In the genomic region with DNA sequence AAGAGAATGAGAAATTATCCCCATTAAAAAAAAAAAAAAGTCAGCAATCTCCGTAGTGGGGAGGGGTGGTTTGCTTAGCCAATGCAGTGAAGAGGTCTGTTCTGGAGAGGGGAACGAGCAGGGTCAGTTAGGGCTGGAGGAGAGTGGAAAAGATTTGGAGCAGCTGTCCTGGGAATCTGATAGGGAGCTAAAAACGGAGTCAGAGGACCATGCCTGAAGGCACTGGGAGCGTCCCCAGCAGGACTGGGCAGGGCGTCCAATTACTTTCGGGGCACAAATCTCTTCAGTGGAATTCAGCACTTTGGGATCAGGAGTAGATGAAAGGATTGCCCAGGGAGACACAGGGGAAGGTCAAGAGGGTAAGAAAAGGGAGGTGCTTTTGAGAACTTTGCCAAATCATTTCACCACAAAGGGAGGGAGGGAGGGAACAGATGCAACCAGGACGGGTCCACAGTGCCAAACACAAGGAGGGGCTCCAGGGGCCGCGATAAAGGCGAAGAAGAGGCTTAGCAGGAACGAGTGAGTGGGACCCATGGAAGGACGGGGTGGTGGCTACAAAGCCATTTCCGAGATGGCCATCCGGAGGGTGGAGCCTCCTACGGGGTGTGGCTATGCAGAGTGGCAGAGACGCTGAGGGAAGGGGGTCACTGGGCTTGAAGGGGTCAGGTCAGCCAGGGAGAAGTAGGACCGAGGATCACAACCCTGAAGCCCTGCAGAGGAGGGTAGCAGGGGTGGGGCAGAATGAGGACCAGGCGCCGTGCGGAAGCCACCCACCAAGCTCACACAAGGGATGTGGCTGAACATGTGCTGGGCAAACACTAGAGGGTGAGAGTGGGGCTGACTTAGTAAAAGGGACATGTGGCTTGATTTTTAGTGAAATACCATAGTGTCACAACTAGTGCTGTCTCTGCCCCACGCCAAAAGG, we compare ENCODE assay signal across 1 cellular context.
TF ChIP-seq lines count a peak whose summit lies in the region.

No MANE protein-coding gene starts in this region.

TF ChIP-seq in K562, 482 proteins besides CTCF, POLR2A, EP300 and RAD21 (continued from another document and continues in another):
- TF ChIP-seq EZH2 (IDR thresholded peaks at IDR 0.05; ENCODE audit: borderline replicate concordance, low read depth, low read length) (no peak), ZNF507 (tag; conservative IDR thresholded peaks at IDR 0.05) (no peak), ZNF263 (CRISPR knock-in tag; IDR thresholded peaks at IDR 0.05; ENCODE audit: borderline replicate concordance) (no peak), RCOR1 (IDR thresholded peaks at IDR 0.05; ENCODE audit: borderline replicate concordance in 1 of 2, low read depth in 2 of 2, low read length in 2 of 2) (peak in 1 of 2 experiments; percentile 18; a peak in 1 of 4 replicates), POLR2H (tag; IDR thresholded peaks at IDR 0.05; ENCODE audit: low read depth) (no peak), SRSF9 (IDR thresholded peaks at IDR 0.05; ENCODE audit: borderline replicate concordance, low read depth, low read length) (no peak), ZC3H11A (IDR thresholded peaks at IDR 0.05; ENCODE audit: low read depth, low read length) (no peak), KLF1 (tag; IDR thresholded peaks at IDR 0.05) (no peak), CEBPZ (IDR thresholded peaks at IDR 0.05; ENCODE audit: borderline replicate concordance, low read depth, low read length) (no peak), PHF21A (IDR thresholded peaks at IDR 0.05; ENCODE audit: borderline replicate concordance, low read depth) (no peak), ZNF609 (CRISPR knock-in tag; IDR thresholded peaks at IDR 0.05; ENCODE audit: borderline replicate concordance) (no peak), EGR1 (conservative IDR thresholded peaks at IDR 0.05) (no peak), KLF6 (CRISPR knock-in tag; IDR thresholded peaks at IDR 0.05; ENCODE audit: borderline replicate concordance) (no peak), YY1 (IDR thresholded peaks at IDR 0.05; ENCODE audit: borderline replicate concordance in 1 of 3, control insufficient read depth in 1 of 3, extremely low read depth in 1 of 3, insufficient read depth in 3 of 3, insufficient read length in 1 of 3, insufficient replicate concordance in 2 of 3, low read depth in 1 of 3, low read length in 2 of 3) (peak in 2 of 3 experiments; percentile 24 to 71), TFAP4 (CRISPR knock-in tag; IDR thresholded peaks at IDR 0.05; ENCODE audit: borderline replicate concordance) (peak; percentile 44; the same call in 1 of the 2 replicates), SOX6 (IDR thresholded peaks at IDR 0.05) (no peak), SFPQ (IDR thresholded peaks at IDR 0.05; ENCODE audit: low read depth, low read length) (no peak), TAF15 (IDR thresholded peaks at IDR 0.05; ENCODE audit: low read depth, low read length) (no peak), RBM17 (IDR thresholded peaks at IDR 0.05; ENCODE audit: borderline replicate concordance, low read depth, low read length) (no peak), LCOR (CRISPR knock-in tag; IDR thresholded peaks at IDR 0.05) (0 out of 2 replicates have a peak, but pooled peaks have one; percentile 28), MYNN (IDR thresholded peaks at IDR 0.05) (no peak), MYNN (CRISPR knock-in tag; IDR thresholded peaks at IDR 0.05) (no peak), ZNF174 (CRISPR knock-in tag; IDR thresholded peaks at IDR 0.05) (no peak), BMI1 (IDR thresholded peaks at IDR 0.05; ENCODE audit: low read length) (no peak), CTBP1 (IDR thresholded peaks at IDR 0.05; ENCODE audit: borderline replicate concordance) (no peak; the same call in 1 of the 2 replicates), GATAD2A (IDR thresholded peaks at IDR 0.05) (no peak), CREB3 (tag; conservative IDR thresholded peaks at IDR 0.05; ENCODE audit: low read depth) (no peak; the same call in 1 of the 2 replicates), HDGF (IDR thresholded peaks at IDR 0.05) (no peak), CREBBP (IDR thresholded peaks at IDR 0.05; ENCODE audit: low read depth, low read length) (no peak), PTBP1 (IDR thresholded peaks at IDR 0.05; ENCODE audit: low read depth, low read length) (no peak), BRF1 (IDR thresholded peaks at IDR 0.05; ENCODE audit: borderline replicate concordance, extremely low read depth, insufficient read length) (no peak), MCM7 (IDR thresholded peaks at IDR 0.05) (no peak)
- TF ChIP-seq, protein P1, sequence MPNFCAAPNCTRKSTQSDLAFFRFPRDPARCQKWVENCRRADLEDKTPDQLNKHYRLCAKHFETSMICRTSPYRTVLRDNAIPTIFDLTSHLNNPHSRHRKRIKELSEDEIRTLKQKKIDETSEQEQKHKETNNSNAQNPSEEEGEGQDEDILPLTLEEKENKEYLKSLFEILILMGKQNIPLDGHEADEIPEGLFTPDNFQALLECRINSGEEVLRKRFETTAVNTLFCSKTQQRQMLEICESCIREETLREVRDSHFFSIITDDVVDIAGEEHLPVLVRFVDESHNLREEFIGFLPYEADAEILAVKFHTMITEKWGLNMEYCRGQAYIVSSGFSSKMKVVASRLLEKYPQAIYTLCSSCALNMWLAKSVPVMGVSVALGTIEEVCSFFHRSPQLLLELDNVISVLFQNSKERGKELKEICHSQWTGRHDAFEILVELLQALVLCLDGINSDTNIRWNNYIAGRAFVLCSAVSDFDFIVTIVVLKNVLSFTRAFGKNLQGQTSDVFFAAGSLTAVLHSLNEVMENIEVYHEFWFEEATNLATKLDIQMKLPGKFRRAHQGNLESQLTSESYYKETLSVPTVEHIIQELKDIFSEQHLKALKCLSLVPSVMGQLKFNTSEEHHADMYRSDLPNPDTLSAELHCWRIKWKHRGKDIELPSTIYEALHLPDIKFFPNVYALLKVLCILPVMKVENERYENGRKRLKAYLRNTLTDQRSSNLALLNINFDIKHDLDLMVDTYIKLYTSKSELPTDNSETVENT (CRISPR knock-in tag; IDR thresholded peaks at IDR 0.05) = no peak
- TF ChIP-seq, protein P2, sequence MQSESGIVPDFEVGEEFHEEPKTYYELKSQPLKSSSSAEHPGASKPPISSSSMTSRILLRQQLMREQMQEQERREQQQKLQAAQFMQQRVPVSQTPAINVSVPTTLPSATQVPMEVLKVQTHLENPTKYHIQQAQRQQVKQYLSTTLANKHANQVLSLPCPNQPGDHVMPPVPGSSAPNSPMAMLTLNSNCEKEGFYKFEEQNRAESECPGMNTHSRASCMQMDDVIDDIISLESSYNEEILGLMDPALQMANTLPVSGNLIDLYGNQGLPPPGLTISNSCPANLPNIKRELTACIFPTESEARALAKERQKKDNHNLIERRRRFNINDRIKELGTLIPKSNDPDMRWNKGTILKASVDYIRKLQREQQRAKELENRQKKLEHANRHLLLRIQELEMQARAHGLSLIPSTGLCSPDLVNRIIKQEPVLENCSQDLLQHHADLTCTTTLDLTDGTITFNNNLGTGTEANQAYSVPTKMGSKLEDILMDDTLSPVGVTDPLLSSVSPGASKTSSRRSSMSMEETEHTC (IDR thresholded peaks at IDR 0.05) = no peak
- TF ChIP-seq, protein P3, sequence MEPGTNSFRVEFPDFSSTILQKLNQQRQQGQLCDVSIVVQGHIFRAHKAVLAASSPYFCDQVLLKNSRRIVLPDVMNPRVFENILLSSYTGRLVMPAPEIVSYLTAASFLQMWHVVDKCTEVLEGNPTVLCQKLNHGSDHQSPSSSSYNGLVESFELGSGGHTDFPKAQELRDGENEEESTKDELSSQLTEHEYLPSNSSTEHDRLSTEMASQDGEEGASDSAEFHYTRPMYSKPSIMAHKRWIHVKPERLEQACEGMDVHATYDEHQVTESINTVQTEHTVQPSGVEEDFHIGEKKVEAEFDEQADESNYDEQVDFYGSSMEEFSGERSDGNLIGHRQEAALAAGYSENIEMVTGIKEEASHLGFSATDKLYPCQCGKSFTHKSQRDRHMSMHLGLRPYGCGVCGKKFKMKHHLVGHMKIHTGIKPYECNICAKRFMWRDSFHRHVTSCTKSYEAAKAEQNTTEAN (CRISPR knock-in tag; IDR thresholded peaks at IDR 0.05) = no peak
- TF ChIP-seq, protein P4, sequence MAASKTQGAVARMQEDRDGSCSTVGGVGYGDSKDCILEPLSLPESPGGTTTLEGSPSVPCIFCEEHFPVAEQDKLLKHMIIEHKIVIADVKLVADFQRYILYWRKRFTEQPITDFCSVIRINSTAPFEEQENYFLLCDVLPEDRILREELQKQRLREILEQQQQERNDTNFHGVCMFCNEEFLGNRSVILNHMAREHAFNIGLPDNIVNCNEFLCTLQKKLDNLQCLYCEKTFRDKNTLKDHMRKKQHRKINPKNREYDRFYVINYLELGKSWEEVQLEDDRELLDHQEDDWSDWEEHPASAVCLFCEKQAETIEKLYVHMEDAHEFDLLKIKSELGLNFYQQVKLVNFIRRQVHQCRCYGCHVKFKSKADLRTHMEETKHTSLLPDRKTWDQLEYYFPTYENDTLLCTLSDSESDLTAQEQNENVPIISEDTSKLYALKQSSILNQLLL (CRISPR knock-in tag; IDR thresholded peaks at IDR 0.05; ENCODE audit: borderline replicate concordance) = no peak
